ENCODE assay signal across 9 cellular contexts in genomic region chr3:42556089-42556632, GRCh38. TPM values are rescaled to one million over a fixed set of nuclear protein-coding genes. Genes with fewer than 3 reads are reported as not detected.
DNase-seq lines count a peak whose midpoint lies in the region; ATAC-seq and TF ChIP-seq lines count a peak whose summit lies in the region.
"Had no signal": no experiment of that assay in that cellular context is flagged by ENCODE, and none has a peak within 500 bp of the region (broad histone marks: within the 10 kb centered on the region; RNA-seq: fewer than 3 reads in every experiment).

No MANE protein-coding gene starts in this region.

- peak overlapping the region; percentile 83 for H3K27ac Mint-ChIP-seq in activated CD8-positive, alpha-beta T cell treated with anti-CD3 and anti-CD28 coated beads for 36 hours
- H3K27ac Mint-ChIP-seq in naive thymus-derived CD8-positive, alpha-beta T cell: peak overlapping the region; percentile 41 to 99 (median 96)

- H3K9me3 Mint-ChIP-seq in activated CD8-positive, alpha-beta T cell treated with anti-CD3 and anti-CD28 coated beads for 36 hours: no peaks in the 10 kb centered on the region
- no peaks in the 10 kb centered on the region for H3K9me3 Mint-ChIP-seq in naive thymus-derived CD8-positive, alpha-beta T cell

- H3K27me3 Mint-ChIP-seq in activated CD8-positive, alpha-beta T cell treated with anti-CD3 and anti-CD28 coated beads for 36 hours: no peaks in the 10 kb centered on the region
- no peaks in the 10 kb centered on the region for H3K27me3 Mint-ChIP-seq in naive thymus-derived CD8-positive, alpha-beta T cell

- intact Hi-C loops in activated CD8-positive, alpha-beta T cell treated with anti-CD3 and anti-CD28 coated beads for 36 hours (cut with micrococcal nuclease): no loop called here

- 70% methylated on average over 3 of the region's 3 CpGs for WGBS in suprapubic skin

- no peak overlapping the region for H3K27ac ChIP-seq in suprapubic skin

- TF ChIP-seq EP300 in suprapubic skin (IDR thresholded peaks at IDR 0.05): no peak

- ATAC-seq in GM19043 (IDR thresholded peaks at IDR 0.05; ENCODE audit: low read depth, unreplicated experiment) (peak; percentile 92), HG03280 (IDR thresholded peaks at IDR 0.05; ENCODE audit: unreplicated experiment) (peak; percentile 82), HG02852 (IDR thresholded peaks at IDR 0.05; ENCODE audit: unreplicated experiment) (no peak)
- peak; percentile 98 for ATAC-seq in activated CD8-positive, alpha-beta T cell treated with anti-CD3 and anti-CD28 coated beads for 36 hours
- peak; percentile 77 to 87 for ATAC-seq in naive thymus-derived CD8-positive, alpha-beta T cell

- no peaks in the 10 kb centered on the region for H3K27me3 ChIP-seq in suprapubic skin

- DNase-seq in activated CD8-positive, alpha-beta T cell treated with anti-CD3 and anti-CD28 coated beads for 36 hours: peak; percentile 49
- peak in 8 of 10 donors; percentile 24 to 76 (median 56) for DNase-seq in naive thymus-derived CD8-positive, alpha-beta T cell
- DNase-seq in suprapubic skin (ENCODE audit: low spot score in 2 of 2) (no peak), NCI-H524 treated with DMSO at 0.1 percent for 48 hours (lab: John Stamatoyannopoulos, UW) (no peak), NCI-H1417 (lab: John Stamatoyannopoulos, UW) (no peak)
- DNase-seq: NCI-H1436 treated with DMSO at 0.1 percent for 48 hours had no signal

- POLR2A ChIA-PET in activated CD8-positive, alpha-beta T cell treated with anti-CD3 and anti-CD28 coated beads for 36 hours (lab: Charles Lee): no interaction called here
- POLR2A ChIA-PET in naive thymus-derived CD8-positive, alpha-beta T cell (lab: Charles Lee): interaction anchor here (0.7 to 3.0 kb wide), 6 partner anchors 20 to 67 kb away, joined by 3 to 8 read pairs (median 4); partner anchors contain the start of genes NKTR, SEC22C and VIPR1

- peaks cover 50% of the 10 kb centered on the region for H3K36me3 Mint-ChIP-seq in activated CD8-positive, alpha-beta T cell treated with anti-CD3 and anti-CD28 coated beads for 36 hours (ENCODE audit: low read depth)
- peaks cover 5 to 73% (median 28%) of the 10 kb centered on the region in 3 donors for H3K36me3 Mint-ChIP-seq in naive thymus-derived CD8-positive, alpha-beta T cell

- H3K4me3 ChIP-seq in suprapubic skin: no peak overlapping the region

- H3K4me3 Mint-ChIP-seq in activated CD8-positive, alpha-beta T cell treated with anti-CD3 and anti-CD28 coated beads for 36 hours: no peak overlapping the region
- H3K4me3 Mint-ChIP-seq in naive thymus-derived CD8-positive, alpha-beta T cell: peak overlapping the region; percentile 13 to 72 (median 58)

- no peaks in the 10 kb centered on the region for H3K4me1 ChIP-seq in suprapubic skin

- H3K4me1 Mint-ChIP-seq in activated CD8-positive, alpha-beta T cell treated with anti-CD3 and anti-CD28 coated beads for 36 hours (ENCODE audit: low read depth): peaks cover 19% of the 10 kb centered on the region
- H3K4me1 Mint-ChIP-seq in naive thymus-derived CD8-positive, alpha-beta T cell: peaks cover 11 to 27% (median 26%) of the 10 kb centered on the region in 4 donors

- CTCF ChIA-PET in activated CD8-positive, alpha-beta T cell treated with anti-CD3 and anti-CD28 coated beads for 36 hours (lab: Charles Lee): interaction anchor here (1.0 kb wide), 1 partner anchor 9 kb away, joined by 3 read pairs; no protein-coding TSS in a partner anchor

- TF ChIP-seq POLR2A in suprapubic skin (IDR thresholded peaks at IDR 0.05): no peak

- H3K9me3 ChIP-seq in suprapubic skin: no peaks in the 10 kb centered on the region

- no peak for TF ChIP-seq CTCF in activated CD8-positive, alpha-beta T cell treated with anti-CD3 and anti-CD28 coated beads for 36 hours (IDR thresholded peaks at IDR 0.05)
- TF ChIP-seq CTCF in suprapubic skin (IDR thresholded peaks at IDR 0.05): no peak

- H3K36me3 ChIP-seq in suprapubic skin: peaks cover 85% of the 10 kb centered on the region

RNA-seq across cellular contexts. Expression of gene SEC22C, which starts 25.6 kb away (rescaled TPM):
- 10 to 100 TPM; 35.0 to 35.7 TPM for total RNA-seq in activated CD8-positive, alpha-beta T cell treated with anti-CD3 and anti-CD28 coated beads for 36 hours
- 10 to 100 TPM; 40.6 to 47.6 TPM for total RNA-seq in naive thymus-derived CD8-positive, alpha-beta T cell
- 10 to 100 TPM; 33.9 to 39.3 (median 38.2) TPM for polyA plus RNA-seq in naive thymus-derived CD8-positive, alpha-beta T cell
- 10 to 100 TPM; 22.4 to 44.4 (median 28.5) TPM for total RNA-seq in suprapubic skin

RNA-seq across cellular contexts. Expression of gene SS18L2, which starts 34.5 kb away (rescaled TPM):
- 10 to 100 TPM; 56.9 to 59.6 TPM for total RNA-seq in activated CD8-positive, alpha-beta T cell treated with anti-CD3 and anti-CD28 coated beads for 36 hours
- 10 to 100 TPM; 39.8 to 43.9 TPM for total RNA-seq in naive thymus-derived CD8-positive, alpha-beta T cell
- polyA plus RNA-seq in naive thymus-derived CD8-positive, alpha-beta T cell: 100 to 1,000 TPM; 129 to 136 (median 136) TPM
- total RNA-seq in suprapubic skin: 10 to 100 TPM; 15.8 to 30.9 (median 23.9) TPM

RNA-seq across cellular contexts. Expression of gene NKTR, which starts 44.3 kb away (rescaled TPM):
- total RNA-seq in activated CD8-positive, alpha-beta T cell treated with anti-CD3 and anti-CD28 coated beads for 36 hours: 10 to 100 TPM; 63.4 to 65.9 TPM
- total RNA-seq in naive thymus-derived CD8-positive, alpha-beta T cell: 100 to 1,000 TPM; 244 to 254 TPM
- 10 to 100 TPM in 2 of 3 donors, 1 to 10 TPM in 1; 9.5 to 14.3 (median 10.8) TPM for polyA plus RNA-seq in naive thymus-derived CD8-positive, alpha-beta T cell
- 100 to 1,000 TPM in 1 of 4 donors, 10 to 100 TPM in 3; 47.7 to 328 (median 66.8) TPM for total RNA-seq in suprapubic skin

RNA-seq across cellular contexts. Expression of gene VIPR1, which starts 53.7 kb away (rescaled TPM):
- total RNA-seq in activated CD8-positive, alpha-beta T cell treated with anti-CD3 and anti-CD28 coated beads for 36 hours: 1 to 10 TPM; 8.5 to 9.0 TPM
- total RNA-seq in naive thymus-derived CD8-positive, alpha-beta T cell: 100 to 1,000 TPM; 122 TPM
- 10 to 100 TPM; 16.2 to 40.3 (median 28.8) TPM for polyA plus RNA-seq in naive thymus-derived CD8-positive, alpha-beta T cell
- 100 to 1,000 TPM in 1 of 4 donors, 10 to 100 TPM in 3; 39.8 to 148 (median 74.3) TPM for total RNA-seq in suprapubic skin

Comparison
In these comparisons a context has a peak if more than half of its experiments do, and no peak if none do; other contexts are left out.
1. DNase-seq: peak in activated CD8-positive, alpha-beta T cell treated with anti-CD3 and anti-CD28 coated beads for 36 hours (single experiment) and naive thymus-derived CD8-positive, alpha-beta T cell (8 of 10); none in suprapubic skin (0 of 2), NCI-H524 treated with DMSO at 0.1 percent for 48 hours (single experiment) and NCI-H1417 (0 of 3).